In genomic region chr9:136527721-136528710, GRCh38 we compare ENCODE assay signal across 1 cellular context.
TF ChIP-seq lines count a peak whose summit lies in the region.

No MANE protein-coding gene starts in this region.

TF ChIP-seq in HEK293, 187 proteins besides CTCF, POLR2A, EP300 and RAD21 (continued from another document):
- no peak for TF ChIP-seq ZNF274 (IDR thresholded peaks at IDR 0.05; ENCODE audit: low read length)
- no peak for TF ChIP-seq ZNF274 (tag by site-specific recombination; IDR thresholded peaks at IDR 0.05; ENCODE audit: borderline replicate concordance)
- TF ChIP-seq ZNF501 (tag by site-specific recombination; IDR thresholded peaks at IDR 0.05) = 0 out of 2 replicates have a peak, but pooled peaks have one; percentile 38
- no peak for TF ChIP-seq SCRT2 (tag by site-specific recombination; IDR thresholded peaks at IDR 0.05)
- TF ChIP-seq HOXC10 (CRISPR knock-in tag; IDR thresholded peaks at IDR 0.05) = no peak
- no peak for TF ChIP-seq ZNF704 (tag by site-specific recombination; IDR thresholded peaks at IDR 0.05)
- TF ChIP-seq ZNF324 (tag by site-specific recombination; IDR thresholded peaks at IDR 0.05) = no peak
- 0 out of 2 replicates have a peak, but pooled peaks have one; percentile 12 for TF ChIP-seq TRIM28 (IDR thresholded peaks at IDR 0.05; ENCODE audit: borderline replicate concordance, low read length)
- TF ChIP-seq ZNF10 (tag by site-specific recombination; IDR thresholded peaks at IDR 0.05) = peak; percentile 66
- TF ChIP-seq ZNF596 (tag by site-specific recombination; IDR thresholded peaks at IDR 0.05) = 0 out of 2 replicates have a peak, but pooled peaks have one; percentile 33
- TF ChIP-seq ZNF223 (tag by site-specific recombination; IDR thresholded peaks at IDR 0.05) = peak; percentile 51; the same call in 1 of the 2 replicates
- TF ChIP-seq ZNF362 (tag by site-specific recombination; IDR thresholded peaks at IDR 0.05) = no peak
- no peak for TF ChIP-seq ZNF830 (tag by site-specific recombination; IDR thresholded peaks at IDR 0.05; ENCODE audit: low read depth)
- TF ChIP-seq ZNF558 (tag by site-specific recombination; IDR thresholded peaks at IDR 0.05) = no peak
- TF ChIP-seq ZNF76 (tag by site-specific recombination; IDR thresholded peaks at IDR 0.05; ENCODE audit: borderline replicate concordance, low read depth) = no peak
- 0 out of 2 replicates have a peak, but pooled peaks have one; percentile 27 for TF ChIP-seq ZFHX2 (tag by site-specific recombination; conservative IDR thresholded peaks at IDR 0.05)
- no peak for TF ChIP-seq ZNF114 (tag by site-specific recombination; IDR thresholded peaks at IDR 0.05)
- no peak for TF ChIP-seq ZNF571 (tag by site-specific recombination; IDR thresholded peaks at IDR 0.05)
- TF ChIP-seq ZNF514 (tag by site-specific recombination; IDR thresholded peaks at IDR 0.05) = no peak
- no peak for TF ChIP-seq ZNF707 (tag by site-specific recombination; IDR thresholded peaks at IDR 0.05)
- 0 out of 2 replicates have a peak, but pooled peaks have one; percentile 17 for TF ChIP-seq ZSCAN30 (tag by site-specific recombination; IDR thresholded peaks at IDR 0.05)
- peak; percentile 95 for TF ChIP-seq ZIC2 (tag by site-specific recombination; IDR thresholded peaks at IDR 0.05)
- no peak for TF ChIP-seq ZBTB21 (tag by site-specific recombination; IDR thresholded peaks at IDR 0.05)
- peak; percentile 57 for TF ChIP-seq KLF8 (tag by site-specific recombination; IDR thresholded peaks at IDR 0.05)
- peak; percentile 61 for TF ChIP-seq WT1 (tag by site-specific recombination; IDR thresholded peaks at IDR 0.05)
- TF ChIP-seq PRDM6 (tag by site-specific recombination; IDR thresholded peaks at IDR 0.05) = peak; percentile 64
- TF ChIP-seq ZBTB7A (tag by site-specific recombination; IDR thresholded peaks at IDR 0.05; ENCODE audit: low read depth) = no peak
- peak; percentile 46; the same call in 1 of the 2 replicates for TF ChIP-seq ZNF600 (tag by site-specific recombination; IDR thresholded peaks at IDR 0.05)
- no peak for TF ChIP-seq HOXD13 (CRISPR knock-in tag; IDR thresholded peaks at IDR 0.05; ENCODE audit: borderline replicate concordance)
- TF ChIP-seq GLIS1 (tag by site-specific recombination; IDR thresholded peaks at IDR 0.05) = peak; percentile 97
- TF ChIP-seq ZNF221 (tag by site-specific recombination; IDR thresholded peaks at IDR 0.05; ENCODE audit: borderline replicate concordance) = no peak
- TF ChIP-seq, protein P1, sequence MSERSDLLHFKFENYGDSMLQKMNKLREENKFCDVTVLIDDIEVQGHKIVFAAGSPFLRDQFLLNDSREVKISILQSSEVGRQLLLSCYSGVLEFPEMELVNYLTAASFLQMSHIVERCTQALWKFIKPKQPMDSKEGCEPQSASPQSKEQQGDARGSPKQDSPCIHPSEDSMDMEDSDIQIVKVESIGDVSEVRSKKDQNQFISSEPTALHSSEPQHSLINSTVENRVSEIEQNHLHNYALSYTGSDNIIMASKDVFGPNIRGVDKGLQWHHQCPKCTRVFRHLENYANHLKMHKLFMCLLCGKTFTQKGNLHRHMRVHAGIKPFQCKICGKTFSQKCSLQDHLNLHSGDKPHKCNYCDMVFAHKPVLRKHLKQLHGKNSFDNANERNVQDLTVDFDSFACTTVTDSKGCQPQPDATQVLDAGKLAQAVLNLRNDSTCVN (tag by site-specific recombination; optimal IDR thresholded peaks at IDR 0.05) = no peak
- no peak for TF ChIP-seq MZF1 (tag by site-specific recombination; IDR thresholded peaks at IDR 0.05; ENCODE audit: borderline replicate concordance)
- no peak for TF ChIP-seq ZNF660 (tag by site-specific recombination; IDR thresholded peaks at IDR 0.05)
- TF ChIP-seq TSHZ1 (tag by site-specific recombination; IDR thresholded peaks at IDR 0.05; ENCODE audit: borderline replicate concordance) = 0 out of 2 replicates have a peak, but pooled peaks have one; percentile 15
- TF ChIP-seq EGR2 (tag by site-specific recombination; IDR thresholded peaks at IDR 0.05; ENCODE audit: low read depth) = no peak; the same call in 1 of the 2 replicates
- peak; percentile 15; the same call in 1 of the 2 replicates for TF ChIP-seq ZNF629 (tag by site-specific recombination; IDR thresholded peaks at IDR 0.05)
- no peak for TF ChIP-seq MEIS1 (CRISPR knock-in tag; IDR thresholded peaks at IDR 0.05; ENCODE audit: borderline replicate concordance)
- TF ChIP-seq ZNF623 (tag by site-specific recombination; IDR thresholded peaks at IDR 0.05) = no peak
- TF ChIP-seq, protein P2, sequence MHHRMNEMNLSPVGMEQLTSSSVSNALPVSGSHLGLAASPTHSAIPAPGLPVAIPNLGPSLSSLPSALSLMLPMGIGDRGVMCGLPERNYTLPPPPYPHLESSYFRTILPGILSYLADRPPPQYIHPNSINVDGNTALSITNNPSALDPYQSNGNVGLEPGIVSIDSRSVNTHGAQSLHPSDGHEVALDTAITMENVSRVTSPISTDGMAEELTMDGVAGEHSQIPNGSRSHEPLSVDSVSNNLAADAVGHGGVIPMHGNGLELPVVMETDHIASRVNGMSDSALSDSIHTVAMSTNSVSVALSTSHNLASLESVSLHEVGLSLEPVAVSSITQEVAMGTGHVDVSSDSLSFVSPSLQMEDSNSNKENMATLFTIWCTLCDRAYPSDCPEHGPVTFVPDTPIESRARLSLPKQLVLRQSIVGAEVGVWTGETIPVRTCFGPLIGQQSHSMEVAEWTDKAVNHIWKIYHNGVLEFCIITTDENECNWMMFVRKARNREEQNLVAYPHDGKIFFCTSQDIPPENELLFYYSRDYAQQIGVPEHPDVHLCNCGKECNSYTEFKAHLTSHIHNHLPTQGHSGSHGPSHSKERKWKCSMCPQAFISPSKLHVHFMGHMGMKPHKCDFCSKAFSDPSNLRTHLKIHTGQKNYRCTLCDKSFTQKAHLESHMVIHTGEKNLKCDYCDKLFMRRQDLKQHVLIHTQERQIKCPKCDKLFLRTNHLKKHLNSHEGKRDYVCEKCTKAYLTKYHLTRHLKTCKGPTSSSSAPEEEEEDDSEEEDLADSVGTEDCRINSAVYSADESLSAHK (tag by site-specific recombination; IDR thresholded peaks at IDR 0.05) = no peak
- TF ChIP-seq, protein P3, sequence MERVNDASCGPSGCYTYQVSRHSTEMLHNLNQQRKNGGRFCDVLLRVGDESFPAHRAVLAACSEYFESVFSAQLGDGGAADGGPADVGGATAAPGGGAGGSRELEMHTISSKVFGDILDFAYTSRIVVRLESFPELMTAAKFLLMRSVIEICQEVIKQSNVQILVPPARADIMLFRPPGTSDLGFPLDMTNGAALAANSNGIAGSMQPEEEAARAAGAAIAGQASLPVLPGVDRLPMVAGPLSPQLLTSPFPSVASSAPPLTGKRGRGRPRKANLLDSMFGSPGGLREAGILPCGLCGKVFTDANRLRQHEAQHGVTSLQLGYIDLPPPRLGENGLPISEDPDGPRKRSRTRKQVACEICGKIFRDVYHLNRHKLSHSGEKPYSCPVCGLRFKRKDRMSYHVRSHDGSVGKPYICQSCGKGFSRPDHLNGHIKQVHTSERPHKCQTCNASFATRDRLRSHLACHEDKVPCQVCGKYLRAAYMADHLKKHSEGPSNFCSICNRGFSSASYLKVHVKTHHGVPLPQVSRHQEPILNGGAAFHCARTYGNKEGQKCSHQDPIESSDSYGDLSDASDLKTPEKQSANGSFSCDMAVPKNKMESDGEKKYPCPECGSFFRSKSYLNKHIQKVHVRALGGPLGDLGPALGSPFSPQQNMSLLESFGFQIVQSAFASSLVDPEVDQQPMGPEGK (tag by site-specific recombination; IDR thresholded peaks at IDR 0.05) = peak; percentile 76
- TF ChIP-seq ZNF792 (tag by site-specific recombination; IDR thresholded peaks at IDR 0.05) = no peak
- no peak for TF ChIP-seq GLI2 (tag by site-specific recombination; IDR thresholded peaks at IDR 0.05; ENCODE audit: borderline replicate concordance, low read depth)
- no peak for TF ChIP-seq ZNF416 (tag by site-specific recombination; IDR thresholded peaks at IDR 0.05)
- peak; percentile 30; the same call in 1 of the 2 replicates for TF ChIP-seq TCF7L2 (IDR thresholded peaks at IDR 0.05; ENCODE audit: borderline replicate concordance, low read depth, low read length)
- TF ChIP-seq ZNF24 (tag by site-specific recombination; IDR thresholded peaks at IDR 0.05) = no peak
- TF ChIP-seq YY1 (tag by site-specific recombination; IDR thresholded peaks at IDR 0.05) = no peak
- TF ChIP-seq, protein P4, sequence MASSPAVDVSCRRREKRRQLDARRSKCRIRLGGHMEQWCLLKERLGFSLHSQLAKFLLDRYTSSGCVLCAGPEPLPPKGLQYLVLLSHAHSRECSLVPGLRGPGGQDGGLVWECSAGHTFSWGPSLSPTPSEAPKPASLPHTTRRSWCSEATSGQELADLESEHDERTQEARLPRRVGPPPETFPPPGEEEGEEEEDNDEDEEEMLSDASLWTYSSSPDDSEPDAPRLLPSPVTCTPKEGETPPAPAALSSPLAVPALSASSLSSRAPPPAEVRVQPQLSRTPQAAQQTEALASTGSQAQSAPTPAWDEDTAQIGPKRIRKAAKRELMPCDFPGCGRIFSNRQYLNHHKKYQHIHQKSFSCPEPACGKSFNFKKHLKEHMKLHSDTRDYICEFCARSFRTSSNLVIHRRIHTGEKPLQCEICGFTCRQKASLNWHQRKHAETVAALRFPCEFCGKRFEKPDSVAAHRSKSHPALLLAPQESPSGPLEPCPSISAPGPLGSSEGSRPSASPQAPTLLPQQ (tag by site-specific recombination; IDR thresholded peaks at IDR 0.05) = no peak
